Comparison of ENCODE assay signal across 1 cellular context in genomic region chr1:1122078-1122811, GRCh38.
TF ChIP-seq lines count a peak whose summit lies in the region.

No MANE protein-coding gene starts in this region.

TF ChIP-seq in HepG2, 621 proteins besides CTCF, POLR2A, EP300 and RAD21 (continues in another document):
- no peak for TF ChIP-seq ZNF652 (CRISPR knock-in tag; IDR thresholded peaks at IDR 0.05; ENCODE audit: borderline replicate concordance, low read depth)
- 0 out of 2 replicates have a peak, but pooled peaks have one; percentile 10 for TF ChIP-seq GFI1 (CRISPR knock-in tag; IDR thresholded peaks at IDR 0.05; ENCODE audit: borderline replicate concordance)
- TF ChIP-seq MIER2 (CRISPR knock-in tag; IDR thresholded peaks at IDR 0.05), result no peak
- TF ChIP-seq ZNF878 (CRISPR knock-in tag; IDR thresholded peaks at IDR 0.05), result no peak
- TF ChIP-seq ZNF430 (CRISPR knock-in tag; IDR thresholded peaks at IDR 0.05), result 0 out of 2 replicates have a peak, but pooled peaks have one; percentile 27
- TF ChIP-seq ZNF234 (CRISPR knock-in tag; conservative IDR thresholded peaks at IDR 0.05), result no peak
- peak; percentile 65; the same call in 1 of the 2 replicates for TF ChIP-seq SPEN (CRISPR knock-in tag; IDR thresholded peaks at IDR 0.05; ENCODE audit: low read depth)
- no peak for TF ChIP-seq ZBTB39 (CRISPR knock-in tag; IDR thresholded peaks at IDR 0.05)
- TF ChIP-seq IKZF1 (IDR thresholded peaks at IDR 0.05), result no peak
- TF ChIP-seq SIN3A (IDR thresholded peaks at IDR 0.05; ENCODE audit: borderline replicate concordance, low read depth, low read length), result peak; percentile 25; the same call in 1 of the 2 replicates
- TF ChIP-seq GABPB1 (CRISPR knock-in tag; IDR thresholded peaks at IDR 0.05), result peak; percentile 67; the same call in 1 of the 2 replicates
- TF ChIP-seq ZNF383 (CRISPR knock-in tag; IDR thresholded peaks at IDR 0.05; ENCODE audit: borderline replicate concordance), result no peak
- TF ChIP-seq CHCHD3 (CRISPR knock-in tag; IDR thresholded peaks at IDR 0.05), result 0 out of 2 replicates have a peak, but pooled peaks have one; percentile 13
- no peak for TF ChIP-seq USF2 (IDR thresholded peaks at IDR 0.05; ENCODE audit: low read depth, low read length)
- no peak for TF ChIP-seq USF2 (CRISPR knock-in tag; IDR thresholded peaks at IDR 0.05; ENCODE audit: borderline replicate concordance)
- no peak for TF ChIP-seq ATF1 (CRISPR knock-in tag; IDR thresholded peaks at IDR 0.05)
- no peak for TF ChIP-seq ZSCAN22 (CRISPR knock-in tag; IDR thresholded peaks at IDR 0.05)
- TF ChIP-seq PCBP1 (IDR thresholded peaks at IDR 0.05; ENCODE audit: borderline replicate concordance, low read depth, low read length), result 0 out of 2 replicates have a peak, but pooled peaks have one; percentile 48
- no peak for TF ChIP-seq ZNF570 (CRISPR knock-in tag; IDR thresholded peaks at IDR 0.05; ENCODE audit: borderline replicate concordance)
- peak; percentile 98 for TF ChIP-seq STAG1 (CRISPR knock-in tag; IDR thresholded peaks at IDR 0.05)
- TF ChIP-seq ZBTB8A (CRISPR knock-in tag; IDR thresholded peaks at IDR 0.05; ENCODE audit: borderline replicate concordance, low read depth), result no peak
- TF ChIP-seq HOXD1 (CRISPR knock-in tag; IDR thresholded peaks at IDR 0.05), result no peak
- no peak for TF ChIP-seq NFIC (IDR thresholded peaks at IDR 0.05; ENCODE audit: low read length)
- TF ChIP-seq FOXJ3 (CRISPR knock-in tag; IDR thresholded peaks at IDR 0.05; ENCODE audit: borderline replicate concordance), result no peak
- TF ChIP-seq MAX (IDR thresholded peaks at IDR 0.05), result no peak
- no peak for TF ChIP-seq CENPT (CRISPR knock-in tag; IDR thresholded peaks at IDR 0.05; ENCODE audit: low read depth)
- peak; percentile 28; the same call in 1 of the 2 replicates for TF ChIP-seq ZNF784 (CRISPR knock-in tag; IDR thresholded peaks at IDR 0.05; ENCODE audit: borderline replicate concordance)
- no peak for TF ChIP-seq BCL6 (CRISPR knock-in tag; IDR thresholded peaks at IDR 0.05)
- 0 out of 2 replicates have a peak, but pooled peaks have one; percentile 38 for TF ChIP-seq KDM5B (CRISPR knock-in tag; IDR thresholded peaks at IDR 0.05; ENCODE audit: borderline replicate concordance)
- TF ChIP-seq PHF8 (CRISPR knock-in tag; IDR thresholded peaks at IDR 0.05), result peak; percentile 25; the same call in 1 of the 2 replicates
- TF ChIP-seq NR1H2 (CRISPR knock-in tag; IDR thresholded peaks at IDR 0.05; ENCODE audit: borderline replicate concordance, low read depth), result no peak
- TF ChIP-seq MTF1 (CRISPR knock-in tag; IDR thresholded peaks at IDR 0.05), result no peak
- no peak for TF ChIP-seq FIP1L1 (IDR thresholded peaks at IDR 0.05; ENCODE audit: borderline replicate concordance, insufficient read depth, low read depth, low read length)
- no peak for TF ChIP-seq TOPORS (CRISPR knock-in tag; IDR thresholded peaks at IDR 0.05)
- no peak for TF ChIP-seq KLF9 (CRISPR knock-in tag; IDR thresholded peaks at IDR 0.05; ENCODE audit: low read depth)
- TF ChIP-seq ZNF30 (CRISPR knock-in tag; IDR thresholded peaks at IDR 0.05), result no peak
- TF ChIP-seq ZNF598 (CRISPR knock-in tag; IDR thresholded peaks at IDR 0.05; ENCODE audit: borderline replicate concordance), result no peak
- no peak for TF ChIP-seq SOX13 (IDR thresholded peaks at IDR 0.05)
- no peak; a peak in 1 of 4 replicates for TF ChIP-seq SOX13 (CRISPR knock-in tag; conservative IDR thresholded peaks at IDR 0.05 in 1 of 2, IDR thresholded peaks at IDR 0.05 in 1 of 2)
- no peak for TF ChIP-seq ZNF337 (CRISPR knock-in tag; IDR thresholded peaks at IDR 0.05; ENCODE audit: borderline replicate concordance, low read depth)
- no peak for TF ChIP-seq ZNF644 (CRISPR knock-in tag; IDR thresholded peaks at IDR 0.05; ENCODE audit: low read depth)
- no peak for TF ChIP-seq XBP1 (CRISPR knock-in tag; IDR thresholded peaks at IDR 0.05)
- 0 out of 2 replicates have a peak, but pooled peaks have one; percentile 24 for TF ChIP-seq FOSL2 (CRISPR knock-in tag; IDR thresholded peaks at IDR 0.05)
- TF ChIP-seq ARID5B (CRISPR knock-in tag; IDR thresholded peaks at IDR 0.05), result no peak
- no peak for TF ChIP-seq SKIL (CRISPR knock-in tag; IDR thresholded peaks at IDR 0.05; ENCODE audit: borderline replicate concordance)
- peak; percentile 55 for TF ChIP-seq TARDBP (CRISPR knock-in tag; IDR thresholded peaks at IDR 0.05)
- no peak for TF ChIP-seq ZBTB26 (CRISPR knock-in tag; IDR thresholded peaks at IDR 0.05; ENCODE audit: borderline replicate concordance)
- no peak for TF ChIP-seq EEA1 (CRISPR knock-in tag; IDR thresholded peaks at IDR 0.05; ENCODE audit: borderline replicate concordance)
- TF ChIP-seq ZHX2 (IDR thresholded peaks at IDR 0.05; ENCODE audit: low read depth), result no peak
- TF ChIP-seq ZHX2 (CRISPR knock-in tag; IDR thresholded peaks at IDR 0.05; ENCODE audit: borderline replicate concordance), result no peak
